ENCODE assay signal across 30 cellular contexts in the genomic region with DNA sequence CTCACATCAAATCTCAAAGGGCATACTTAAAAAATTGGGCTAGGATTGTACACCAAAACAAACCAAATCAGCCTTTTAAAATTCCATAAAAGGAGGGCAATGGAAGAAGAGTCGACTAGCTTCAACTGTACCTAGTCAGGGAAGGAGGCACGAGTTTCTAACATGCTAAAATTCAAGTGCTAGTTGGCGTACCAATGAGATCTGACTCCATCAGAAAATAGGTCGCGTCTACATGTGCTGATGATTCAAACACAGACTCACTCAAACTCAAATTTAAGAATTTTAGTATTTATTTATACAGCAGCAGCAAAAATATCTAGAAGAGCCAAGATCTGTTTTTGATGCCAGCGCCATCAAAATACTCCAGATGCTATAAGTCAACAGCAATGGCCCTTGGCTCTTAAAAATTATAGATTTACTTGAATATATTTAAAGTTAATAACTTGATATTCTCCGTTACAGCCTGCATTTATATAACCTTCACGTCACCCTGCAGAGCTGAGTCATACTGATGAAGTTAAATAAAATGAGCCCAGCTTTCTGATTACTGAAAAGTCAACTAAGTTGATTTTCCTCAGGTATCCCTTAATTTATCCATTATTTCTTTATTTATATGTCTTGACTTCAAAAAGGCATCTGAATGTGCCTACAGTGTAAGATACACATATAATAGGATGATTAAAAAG.
"Had no signal": no experiment of that assay in that cellular context is flagged by ENCODE, and none has a peak within 500 bp of the region (broad histone marks: within the 10 kb centered on the region; RNA-seq: fewer than 3 reads in every experiment).

No MANE protein-coding gene starts in this region.

- H3K36me3 Mint-ChIP-seq: activated naive CD4-positive, alpha-beta T cell treated with anti-CD3 and anti-CD28 coated beads, Interleukin-2, amount 10 ng/mL, durations not matched to agents 7 days and 5 days; activated naive CD8-positive, alpha-beta T cell treated with anti-CD3 and anti-CD28 coated beads, Interleukin-2, amount 10 ng/mL, durations not matched to agents 7 days and 5 days; naive thymus-derived CD4-positive, alpha-beta T cell; stimulated activated naive B cell treated with anti-CD40 and anti-IgM and Interleukin-4, amounts not matched to agents 10 μg/mL and 1 μg/mL and 100 μg/mL, for 72 hours had no signal

- H3K9me3 ChIP-seq: ascending aorta, breast epithelium, pancreas, psoas muscle, right atrium auricular region, stomach, suprapubic skin, tibial nerve had no signal

- H3K4me1 Mint-ChIP-seq: stimulated activated naive B cell treated with anti-CD40 and anti-IgM and Interleukin-4, amounts not matched to agents 10 μg/mL and 1 μg/mL and 100 μg/mL, for 72 hours had no signal

- H3K27ac Mint-ChIP-seq: activated naive CD4-positive, alpha-beta T cell treated with anti-CD3 and anti-CD28 coated beads, Interleukin-2, amount 10 ng/mL, durations not matched to agents 7 days and 5 days; activated naive CD8-positive, alpha-beta T cell treated with anti-CD3 and anti-CD28 coated beads, Interleukin-2, amount 10 ng/mL, durations not matched to agents 7 days and 5 days; activated T-cell treated with anti-CD3 and anti-CD28 coated beads, Interleukin-2, amount 50 U/mL, for 24 hours; naive thymus-derived CD4-positive, alpha-beta T cell; stimulated activated naive B cell treated with anti-CD40 and anti-IgM and Interleukin-4, amounts not matched to agents 10 μg/mL and 1 μg/mL and 100 μg/mL, for 72 hours; T-helper 1 cell treated with Interleukin-12 subunit alpha and Interleukin-12 subunit beta and Interleukin-4 antibody, amounts not matched to agents 30 μg/mL and 1 μg/mL, for 36 hours had no signal

- H3K9me3 Mint-ChIP-seq: activated naive CD4-positive, alpha-beta T cell treated with anti-CD3 and anti-CD28 coated beads, Interleukin-2, amount 10 ng/mL, durations not matched to agents 7 days and 5 days; activated naive CD8-positive, alpha-beta T cell treated with anti-CD3 and anti-CD28 coated beads, Interleukin-2, amount 10 ng/mL, durations not matched to agents 7 days and 5 days; activated T-cell treated with anti-CD3 and anti-CD28 coated beads, Interleukin-2, amount 50 U/mL, for 24 hours; naive thymus-derived CD4-positive, alpha-beta T cell; stimulated activated naive B cell treated with anti-CD40 and anti-IgM and Interleukin-4, amounts not matched to agents 10 μg/mL and 1 μg/mL and 100 μg/mL, for 72 hours; T-helper 1 cell treated with Interleukin-12 subunit alpha and Interleukin-12 subunit beta and Interleukin-4 antibody, amounts not matched to agents 30 μg/mL and 1 μg/mL, for 36 hours had no signal

- DNase-seq: activated CD4-positive, alpha-beta T cell treated with anti-CD3 and anti-CD28 coated beads for 48 hours; activated CD4-positive, alpha-beta T cell treated with anti-CD3 and anti-CD28 coated beads, Interleukin-2, amount 50 U/mL, for 48 hours; activated CD8-positive, alpha-beta memory T cell treated with anti-CD3 and anti-CD28 coated beads, Interleukin-2, amount 50 U/mL, for 48 hours; activated gamma-delta T cell; activated naive CD4-positive, alpha-beta T cell treated with anti-CD3 and anti-CD28 coated beads, Interleukin-2, amount 10 ng/mL, durations not matched to agents 7 days and 5 days; activated naive CD8-positive, alpha-beta T cell treated with anti-CD3 and anti-CD28 coated beads, Interleukin-2, amount 10 ng/mL, durations not matched to agents 7 days and 5 days; activated T-cell treated with anti-CD3 and anti-CD28 coated beads, Interleukin-2, amount 50 U/mL, for 24 hours; dorsolateral prefrontal cortex; effector memory CD4-positive, alpha-beta T cell; islet precursor cell; left cardiac atrium; left ventricle myocardium superior; naive thymus-derived CD4-positive, alpha-beta T cell; pancreas; psoas muscle; stimulated activated CD4-positive, alpha-beta T cell treated with anti-CD3 and anti-CD28 coated beads, Interleukin-15, amount 100 ng/mL, for 24 hours; stimulated activated CD4-positive, alpha-beta T cell treated with anti-CD3 and anti-CD28 coated beads, Interleukin-2, amount 100 ng/mL, for 24 hours; stimulated activated naive B cell treated with anti-CD40 and anti-IgM and Interleukin-4, amounts not matched to agents 10 μg/mL and 1 μg/mL and 100 μg/mL, for 72 hours; stomach; SW 1271; T-helper 9 cell had no signal

- H3K4me1 ChIP-seq: breast epithelium, pancreas, stomach, suprapubic skin had no signal

- H3K4me3 Mint-ChIP-seq: activated naive CD4-positive, alpha-beta T cell treated with anti-CD3 and anti-CD28 coated beads, Interleukin-2, amount 10 ng/mL, durations not matched to agents 7 days and 5 days; activated naive CD8-positive, alpha-beta T cell treated with anti-CD3 and anti-CD28 coated beads, Interleukin-2, amount 10 ng/mL, durations not matched to agents 7 days and 5 days; activated T-cell treated with anti-CD3 and anti-CD28 coated beads, Interleukin-2, amount 50 U/mL, for 24 hours; naive thymus-derived CD4-positive, alpha-beta T cell; neural crest cell; stimulated activated naive B cell treated with anti-CD40 and anti-IgM and Interleukin-4, amounts not matched to agents 10 μg/mL and 1 μg/mL and 100 μg/mL, for 72 hours; T-helper 1 cell treated with Interleukin-12 subunit alpha and Interleukin-12 subunit beta and Interleukin-4 antibody, amounts not matched to agents 30 μg/mL and 1 μg/mL, for 36 hours had no signal

- H3K27ac ChIP-seq: breast epithelium, coronary artery, pancreas, psoas muscle, right atrium auricular region, stomach, suprapubic skin, VCaP had no signal

- H3K27me3 ChIP-seq: ascending aorta, breast epithelium, dorsolateral prefrontal cortex, pancreas, right atrium auricular region, stomach, suprapubic skin, tibial nerve had no signal

- H3K36me3 ChIP-seq: breast epithelium, pancreas, suprapubic skin had no signal

- H3K4me3 ChIP-seq: ascending aorta, breast epithelium, coronary artery, dorsolateral prefrontal cortex, pancreas, psoas muscle, right atrium auricular region, stomach, suprapubic skin, tibial nerve had no signal

- H3K27me3 Mint-ChIP-seq: activated naive CD4-positive, alpha-beta T cell treated with anti-CD3 and anti-CD28 coated beads, Interleukin-2, amount 10 ng/mL, durations not matched to agents 7 days and 5 days; stimulated activated naive B cell treated with anti-CD40 and anti-IgM and Interleukin-4, amounts not matched to agents 10 μg/mL and 1 μg/mL and 100 μg/mL, for 72 hours had no signal
